Comparison of ENCODE assay signal across 8 cellular contexts in the genomic region with DNA sequence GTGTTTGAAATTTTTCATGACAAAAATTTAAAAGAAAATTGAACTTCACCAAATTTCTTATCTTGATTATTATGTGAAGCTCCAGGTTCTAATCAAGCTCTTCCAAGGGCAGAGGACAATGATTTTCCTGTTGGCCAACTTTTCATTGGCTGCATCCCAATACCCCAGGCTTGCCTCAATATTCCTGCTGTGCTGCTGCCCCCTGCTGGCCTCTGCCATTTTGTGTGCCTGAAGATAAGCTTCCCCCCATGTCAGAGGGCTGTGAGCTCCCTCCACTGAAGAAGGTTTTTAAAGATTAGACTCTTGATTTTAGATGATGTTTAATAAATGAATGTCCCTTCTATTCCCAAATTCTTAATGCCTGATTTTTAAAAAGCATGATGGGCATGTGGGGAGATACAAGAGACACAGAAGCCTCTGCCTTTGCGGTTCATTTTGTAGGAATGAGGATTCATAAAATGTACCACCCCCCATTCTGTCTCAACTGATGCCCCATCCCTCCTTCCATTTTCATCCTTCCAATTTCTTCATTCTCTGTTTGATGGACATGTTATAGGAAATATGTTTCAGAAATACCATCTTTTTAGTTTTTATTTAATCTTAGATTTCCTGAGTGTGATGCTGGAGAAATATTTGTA.
DNase-seq lines count a peak whose midpoint lies in the region; ATAC-seq, FAIRE-seq and TF ChIP-seq lines count a peak whose summit lies in the region.

No MANE protein-coding gene starts in this region.

- CTCF ChIA-PET in activated CD4-positive, alpha-beta memory T cell treated with anti-CD3 and anti-CD28 coated beads, Interleukin-2, amount 10 ng/mL, durations not matched to agents 7 days and 5 days (lab: Charles Lee) = interaction anchor here (0.6 to 2.1 kb wide), 26 partner anchors 8 to 845 kb away, joined by 3 to 9 read pairs (median 3); no protein-coding TSS in a partner anchor

- POLR2A ChIA-PET in activated CD4-positive, alpha-beta memory T cell treated with anti-CD3 and anti-CD28 coated beads, Interleukin-2, amount 10 ng/mL, durations not matched to agents 7 days and 5 days (lab: Charles Lee) = no interaction called here

- H3K9me3 Mint-ChIP-seq in activated CD4-positive, alpha-beta memory T cell treated with anti-CD3 and anti-CD28 coated beads, Interleukin-2, amount 10 ng/mL, durations not matched to agents 7 days and 5 days = no peaks in the 10 kb centered on the region
- H3K9me3 Mint-ChIP-seq in naive B cell = peaks cover 11 to 40% (median 28%) of the 10 kb centered on the region in 7 donors

- no peak overlapping the region for H3K4me3 Mint-ChIP-seq in activated CD4-positive, alpha-beta memory T cell treated with anti-CD3 and anti-CD28 coated beads, Interleukin-2, amount 10 ng/mL, durations not matched to agents 7 days and 5 days
- peak overlapping the region in 3 of 8 donors; percentile 13 to 31 (median 24) for H3K4me3 Mint-ChIP-seq in naive B cell

- WGBS in thyroid gland, 2 donors = 94 to 100% methylated on average over 1 of the region's 1 CpG
- 94% methylated on average over 1 of the region's 1 CpG for WGBS in sigmoid colon, 2 donors

- TF ChIP-seq EP300 in sigmoid colon (IDR thresholded peaks at IDR 0.05) = no peak

- no peak for TF ChIP-seq POLR2A in thyroid gland (IDR thresholded peaks at IDR 0.05)
- no peak for TF ChIP-seq POLR2A in sigmoid colon (IDR thresholded peaks at IDR 0.05)

- H3K4me3 ChIP-seq in AG10803 (ENCODE audit: low read length) = no peak overlapping the region
- no peak overlapping the region for H3K4me3 ChIP-seq in epithelial cell of proximal tubule (ENCODE audit: low read depth, low read length)
- H3K4me3 ChIP-seq in thyroid gland (replicated peaks in 1 of 3) = no peak overlapping the region
- H3K4me3 ChIP-seq in sigmoid colon = no peak overlapping the region

- H3K4me1 ChIP-seq in thyroid gland (no peaks in the 10 kb centered on the region), sigmoid colon (no peaks in the 10 kb centered on the region)

- no peak for ATAC-seq in naive B cell (ENCODE audit: low read depth in 2 of 2)

- H3K27ac ChIP-seq in thyroid gland = no peak overlapping the region
- H3K27ac ChIP-seq in sigmoid colon = no peak overlapping the region

- intact Hi-C loops in thyroid gland (cut with DNase I) (loop anchor here (5.0 kb wide), 1 partner anchor 133 kb away; no protein-coding TSS in a partner anchor), sigmoid colon (cut with DNase I) (no loop called here)

- H3K4me1 Mint-ChIP-seq in activated CD4-positive, alpha-beta memory T cell treated with anti-CD3 and anti-CD28 coated beads, Interleukin-2, amount 10 ng/mL, durations not matched to agents 7 days and 5 days = peaks cover 13% of the 10 kb centered on the region
- H3K4me1 Mint-ChIP-seq in naive B cell = peaks cover 8 to 19% (median 18%) of the 10 kb centered on the region in 3 donors

- H3K36me3 ChIP-seq in thyroid gland (no peaks in the 10 kb centered on the region), sigmoid colon (no peaks in the 10 kb centered on the region)

- H3K9me3 ChIP-seq in thyroid gland (no peaks in the 10 kb centered on the region), sigmoid colon (peaks cover 0 to 3% (median 0%) of the 10 kb centered on the region in 4 donors)

- H3K27me3 ChIP-seq in thyroid gland = no peaks in the 10 kb centered on the region
- H3K27me3 ChIP-seq in sigmoid colon = no peaks in the 10 kb centered on the region

- DNase-seq in AG10803 (ENCODE audit: low read depth) (peak; percentile 73), GM18507 (ENCODE audit: extremely low spot score, insufficient read length, low read depth) (peak; percentile 33), NCI-H446 treated with DMSO at 0.1 percent for 48 hours (lab: John Stamatoyannopoulos, UW) (peak; percentile 50), epithelial cell of proximal tubule (ENCODE audit: low read depth) (peak; percentile 18), naive B cell (peak; percentile 9), thyroid gland (peak; percentile 68 to 71), sigmoid colon (no peak)
- peak; percentile 59 for DNase-seq in activated CD4-positive, alpha-beta memory T cell treated with anti-CD3 and anti-CD28 coated beads, Interleukin-2, amount 10 ng/mL, durations not matched to agents 7 days and 5 days

- peaks cover 46% of the 10 kb centered on the region for H3K27me3 Mint-ChIP-seq in activated CD4-positive, alpha-beta memory T cell treated with anti-CD3 and anti-CD28 coated beads, Interleukin-2, amount 10 ng/mL, durations not matched to agents 7 days and 5 days
- peaks cover 17 to 28% (median 18%) of the 10 kb centered on the region in 3 donors for H3K27me3 Mint-ChIP-seq in naive B cell

- TF ChIP-seq CTCF in AG10803 (conservative IDR thresholded peaks at IDR 0.05; ENCODE audit: low read length) (peak; percentile 87), epithelial cell of proximal tubule (conservative IDR thresholded peaks at IDR 0.05; ENCODE audit: low read depth, low read length) (peak; percentile 93), thyroid gland (IDR thresholded peaks at IDR 0.05) (peak; percentile 31 to 58 (median 48)), sigmoid colon (IDR thresholded peaks at IDR 0.05) (peak in 1 of 4 experiments; percentile 30)

- FAIRE-seq in GM18507 (lab: Jason Lieb, UNC) = peak; percentile 74

- H3K27ac Mint-ChIP-seq in activated CD4-positive, alpha-beta memory T cell treated with anti-CD3 and anti-CD28 coated beads, Interleukin-2, amount 10 ng/mL, durations not matched to agents 7 days and 5 days = no peak overlapping the region
- H3K27ac Mint-ChIP-seq in naive B cell = peak overlapping the region in 1 of 6 donors; percentile 38

- no peaks in the 10 kb centered on the region for H3K36me3 Mint-ChIP-seq in activated CD4-positive, alpha-beta memory T cell treated with anti-CD3 and anti-CD28 coated beads, Interleukin-2, amount 10 ng/mL, durations not matched to agents 7 days and 5 days (ENCODE audit: low read depth)
- H3K36me3 Mint-ChIP-seq in naive B cell = peaks cover 8 to 31% of the 10 kb centered on the region in 2 donors
